In the genomic region with DNA sequence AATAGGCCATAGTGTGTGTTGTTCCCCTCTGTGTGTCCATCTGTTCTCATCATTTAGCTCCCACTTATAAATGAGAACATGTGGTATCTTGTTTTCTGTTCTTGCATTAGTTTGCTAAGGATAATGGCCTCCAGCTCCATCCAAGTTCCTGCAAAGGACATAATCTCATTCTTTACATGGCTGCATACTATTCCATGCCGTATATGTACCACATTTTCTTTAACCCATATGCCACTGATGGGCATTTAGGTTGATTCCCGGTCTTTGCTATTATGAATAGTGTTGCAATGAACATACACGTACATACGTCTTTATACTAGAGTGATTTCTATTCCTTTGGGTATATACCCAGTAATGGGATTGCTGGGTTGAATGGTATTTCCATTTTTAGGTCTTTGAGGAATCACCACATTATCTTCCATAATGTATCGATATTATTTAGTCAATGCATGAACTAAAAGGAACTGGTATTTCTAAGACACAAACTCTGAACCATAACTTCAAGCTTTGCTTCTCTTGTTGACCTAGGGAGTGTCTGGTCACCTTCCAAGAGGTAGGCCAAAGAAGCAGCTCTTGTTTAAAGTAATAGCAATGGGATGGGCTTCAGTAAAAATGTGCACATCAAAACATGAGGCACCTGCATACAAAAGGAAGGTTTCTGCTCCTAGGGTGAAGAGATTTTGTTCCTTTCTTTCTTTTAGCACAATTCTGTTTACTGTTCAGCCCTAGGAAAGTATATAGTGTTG, we compare ENCODE assay signal across 21 cellular contexts.
A peak's percentile ranks its signal among the peaks of the same experiment; 100 is the strongest.
DNase-seq lines count a peak whose midpoint lies in the region; ATAC-seq, FAIRE-seq and TF ChIP-seq lines count a peak whose summit lies in the region.
"Had no signal": no experiment of that assay in that cellular context is flagged by ENCODE, and none has a peak within 500 bp of the region (broad histone marks: within the 10 kb centered on the region; RNA-seq: fewer than 3 reads in every experiment).

No MANE protein-coding gene starts in this region.

- intact Hi-C loops in colonic mucosa (cut with DNase I), result no loop called here
- intact Hi-C loops in upper lobe of right lung (cut with DNase I), result no loop called here

- H2AK5ac ChIP-seq in trophoblast cell (ENCODE audit: low read length), result no peak overlapping the region

- H3K79me1 ChIP-seq in trophoblast cell (ENCODE audit: low read length), result no peaks in the 10 kb centered on the region

- DNase-seq in DMS 273 (lab: John Stamatoyannopoulos, UW; ENCODE audit: unreplicated experiment) (peak; percentile 7), DMS 273 treated with DMSO at 0.1 percent for 48 hours (lab: John Stamatoyannopoulos, UW) (no peak), NCI-H524 treated with DMSO at 0.1 percent for 48 hours (lab: John Stamatoyannopoulos, UW) (peak; percentile 59), colonic mucosa (no peak), small intestine (peak; percentile 17), upper lobe of right lung (no peak), trophoblast cell (no peak)
- DNase-seq in effector CD8-positive, alpha-beta T cell (lab: John Stamatoyannopoulos, UW), result no peak
- DNase-seq: AML-193; Caco-2; CD4-positive, alpha-beta T cell; DMS79 treated with DMSO at 0.1 percent for 48 hours; GF-D8; GOT3; H7 had no signal

- H3K36me3 ChIP-seq in colonic mucosa (no peaks in the 10 kb centered on the region), small intestine (ENCODE audit: control insufficient read depth in 2 of 2, insufficient read depth in 2 of 2, low read length in 2 of 2) (no peaks in the 10 kb centered on the region), upper lobe of right lung (no peaks in the 10 kb centered on the region), trophoblast cell (ENCODE audit: control insufficient read depth in 1 of 2, insufficient read depth in 2 of 2, low read length in 2 of 2) (no peaks in the 10 kb centered on the region)

- H2BK5ac ChIP-seq in trophoblast cell (ENCODE audit: low read depth, low read length, poor library complexity), result no peak overlapping the region

- H3K27ac ChIP-seq in colonic mucosa (peak overlapping the region; percentile 30), small intestine (ENCODE audit: low read depth in 1 of 2, low read length in 1 of 2) (no peak overlapping the region), upper lobe of right lung (no peak overlapping the region), trophoblast cell (ENCODE audit: low read depth, low read length) (no peak overlapping the region)
- H3K27ac ChIP-seq: 22Rv1, A549, C4-2B had no signal

- no peak overlapping the region for H2BK12ac ChIP-seq in trophoblast cell (ENCODE audit: low read length)

- TF ChIP-seq CTCF in colonic mucosa (IDR thresholded peaks at IDR 0.05), result no peak
- no peak for TF ChIP-seq CTCF in upper lobe of right lung (IDR thresholded peaks at IDR 0.05)

- no peaks in the 10 kb centered on the region for H3K79me2 ChIP-seq in trophoblast cell (ENCODE audit: control insufficient read depth, insufficient read depth, low read length, poor library complexity)

- H4K12ac ChIP-seq in trophoblast cell (ENCODE audit: low read depth, low read length), result no peak overlapping the region

- H2AFZ ChIP-seq in trophoblast cell (ENCODE audit: insufficient read depth, low read length, poor library complexity), result no peak overlapping the region

- ATAC-seq in upper lobe of right lung, result no peak
- ATAC-seq: A549, HCT116, HepG2 had no signal

- no peak for FAIRE-seq in small intestine (lab: Jason Lieb, UNC)
- FAIRE-seq: A549, D721Med, HepG2 had no signal

- H3K4me2 ChIP-seq in trophoblast cell (ENCODE audit: low read length), result no peak overlapping the region
- H3K4me2 ChIP-seq: A549 had no signal

- no peak overlapping the region for H3K4ac ChIP-seq in trophoblast cell (ENCODE audit: low read depth, low read length)

- no peaks in the 10 kb centered on the region for H3K9me3 ChIP-seq in colonic mucosa
- H3K9me3 ChIP-seq in small intestine (ENCODE audit: control insufficient read depth, low read depth), result no peaks in the 10 kb centered on the region
- no peaks in the 10 kb centered on the region for H3K9me3 ChIP-seq in upper lobe of right lung
- H3K9me3 ChIP-seq in trophoblast cell (ENCODE audit: insufficient read depth, low read depth, low read length), result peaks cover 2% of the 10 kb centered on the region
- H3K9me3 ChIP-seq: A549, Caco-2 had no signal

- H4K8ac ChIP-seq in trophoblast cell (ENCODE audit: low read depth, low read length), result no peak overlapping the region

- H3K14ac ChIP-seq in trophoblast cell (ENCODE audit: low read length), result no peak overlapping the region

- H3K4me1 ChIP-seq in colonic mucosa, result peaks cover 4% of the 10 kb centered on the region
- H3K4me1 ChIP-seq in small intestine (ENCODE audit: control insufficient read depth in 2 of 2, insufficient read depth in 1 of 2, low read depth in 1 of 2, low read length in 1 of 2), result no peaks in the 10 kb centered on the region
- peaks cover 4% of the 10 kb centered on the region for H3K4me1 ChIP-seq in upper lobe of right lung
- H3K4me1 ChIP-seq in trophoblast cell (ENCODE audit: control insufficient read depth in 1 of 2, insufficient read depth in 2 of 2, low read length in 2 of 2), result no peaks in the 10 kb centered on the region
- H3K4me1 ChIP-seq: A549, Caco-2 had no signal

- H3K9ac ChIP-seq in colonic mucosa (ENCODE audit: low read depth in 2 of 2, low read length in 2 of 2), result no peak overlapping the region
- H3K9ac ChIP-seq in trophoblast cell (ENCODE audit: low read length), result no peak overlapping the region

- H3K27me3 ChIP-seq in colonic mucosa (no peaks in the 10 kb centered on the region), small intestine (ENCODE audit: control insufficient read depth in 2 of 2, insufficient read depth in 2 of 2, low read length in 2 of 2) (no peaks in the 10 kb centered on the region), upper lobe of right lung (no peaks in the 10 kb centered on the region), trophoblast cell (ENCODE audit: insufficient read depth, low read length) (no peaks in the 10 kb centered on the region)

- H2BK120ac ChIP-seq in trophoblast cell (ENCODE audit: insufficient read depth, low read length, poor library complexity), result no peak overlapping the region

- no peak overlapping the region for H4K91ac ChIP-seq in trophoblast cell (ENCODE audit: low read depth, low read length)

- H3K23ac ChIP-seq in trophoblast cell (ENCODE audit: low read length), result no peak overlapping the region

- no peak overlapping the region for H3K18ac ChIP-seq in trophoblast cell (ENCODE audit: low read length)

- WGBS in small intestine, 3 donors, result 93 to 96% (median 93%) methylated on average over 5 of the region's 5 CpGs
- WGBS in trophoblast cell (ENCODE audit: extremely low coverage, insufficient coverage, insufficient read length), result no CpG with 5 or more reads among the region's 5 CpGs

- no peak overlapping the region for H3K4me3 ChIP-seq in colonic mucosa
- H3K4me3 ChIP-seq in small intestine (ENCODE audit: low read depth in 1 of 2, low read length in 2 of 2), result no peak overlapping the region
- H3K4me3 ChIP-seq in upper lobe of right lung, result no peak overlapping the region
- H3K4me3 ChIP-seq in trophoblast cell (ENCODE audit: low read depth, low read length), result no peak overlapping the region
- H3K4me3 ChIP-seq: A549 had no signal

Comparison
In these comparisons a context has a peak if more than half of its experiments do, and no peak if none do; other contexts are left out.
1. DNase-seq: peak in DMS 273 (single experiment), NCI-H524 treated with DMSO at 0.1 percent for 48 hours (single experiment) and small intestine (single experiment); none in DMS 273 treated with DMSO at 0.1 percent for 48 hours (single experiment), colonic mucosa (single experiment), upper lobe of right lung (single experiment), trophoblast cell (0 of 2) and effector CD8-positive, alpha-beta T cell (single experiment).